2 cellular contexts compared by ENCODE assay signal in genomic region chrX:110418857-110419249, GRCh38.
A peak's percentile ranks its signal among the peaks of the same experiment; 100 is the strongest.
TF ChIP-seq lines count a peak whose summit lies in the region.

No MANE protein-coding gene starts in this region.

TF ChIP-seq in IMR-90, 13 proteins besides CTCF, POLR2A, EP300 and RAD21:
- TF ChIP-seq SMC3 (IDR thresholded peaks at IDR 0.05; ENCODE audit: low read depth, low read length): no peak
- no peak for TF ChIP-seq MAFK (IDR thresholded peaks at IDR 0.05; ENCODE audit: low read depth, low read length)
- peak; percentile 57; the same call in 1 of the 2 replicates for TF ChIP-seq FOS (IDR thresholded peaks at IDR 0.05; ENCODE audit: low read depth, low read length)

TF ChIP-seq in K562, 482 proteins besides CTCF, POLR2A, EP300 and RAD21:
- TF ChIP-seq KDM1A (IDR thresholded peaks at IDR 0.05): peak; percentile 30 to 49; a peak in 2 of 4 replicates
- no peak for TF ChIP-seq ZC3H8 (IDR thresholded peaks at IDR 0.05)
- TF ChIP-seq RCOR1 (IDR thresholded peaks at IDR 0.05; ENCODE audit: borderline replicate concordance in 1 of 2, low read depth in 2 of 2, low read length in 2 of 2): peak in 1 of 2 experiments; percentile 19; a peak in 1 of 4 replicates
